8 cellular contexts compared by ENCODE assay signal in the genomic region with DNA sequence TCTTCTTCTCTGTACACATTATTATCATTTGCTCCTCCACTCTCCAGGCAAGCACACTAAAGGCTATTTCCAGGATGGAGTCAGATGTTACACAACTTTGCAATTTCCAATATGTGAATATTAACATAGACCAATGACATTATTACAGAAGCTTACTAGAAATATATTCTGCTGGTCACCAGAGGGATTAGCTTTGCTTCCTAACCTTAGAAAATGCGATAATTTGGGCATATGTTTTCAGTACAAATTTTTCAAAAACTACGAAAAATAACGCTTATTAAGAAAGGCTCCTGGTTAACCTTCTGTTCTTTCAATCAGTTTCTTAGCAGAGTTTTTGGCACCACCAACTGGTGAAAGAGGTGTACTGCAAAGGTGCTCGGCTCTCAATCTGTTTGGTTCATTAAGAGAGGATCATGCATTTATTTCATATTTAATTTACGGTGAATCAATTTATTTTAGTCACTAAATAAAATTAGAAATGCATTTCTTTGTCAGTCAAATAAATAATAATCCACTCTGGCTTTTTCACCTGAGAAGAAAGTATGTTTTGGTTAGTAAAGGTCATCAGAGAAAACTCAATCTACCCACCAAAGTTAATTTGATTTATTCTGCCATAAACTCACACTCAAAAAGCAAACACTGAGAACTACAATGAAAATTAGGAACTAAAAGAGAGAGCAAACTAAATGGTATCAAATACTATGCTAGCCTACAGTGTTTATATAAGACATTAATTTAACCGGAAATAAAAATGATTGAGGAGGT. TPM values are rescaled to one million over a fixed set of nuclear protein-coding genes. Genes with fewer than 3 reads are reported as not detected.
A peak's percentile ranks its signal among the peaks of the same experiment; 100 is the strongest.
DNase-seq lines count a peak whose midpoint lies in the region; ATAC-seq, FAIRE-seq and TF ChIP-seq lines count a peak whose summit lies in the region.

No MANE protein-coding gene starts in this region.

- no peak overlapping the region for H2AFZ ChIP-seq in K562 (ENCODE audit: low read depth, low read length)

- no peaks in the 10 kb centered on the region for H3K9me3 Mint-ChIP-seq in immature natural killer cell

- POLR2A ChIA-PET in K562 (lab: Yijun Ruan, JAX) = no interaction called here

- no peaks in the 10 kb centered on the region for H4K20me1 ChIP-seq in K562 (replicated peaks; ENCODE audit: control insufficient read depth, insufficient read depth, low read length)

- H3K4me3 Mint-ChIP-seq in immature natural killer cell = no peak overlapping the region

- 17% methylated on average over 6 of the region's 6 CpGs for WGBS in K562 (ENCODE audit: insufficient coverage, low coverage, missing lambda C conversion rate)

- DNase-seq in GM13976 (ENCODE audit: low spot score) (peak; percentile 60), NCI-H2029 (lab: John Stamatoyannopoulos, UW) (peak; percentile 4), K562 (ENCODE audit: extremely low read depth in 1 of 4, low spot score in 3 of 4) (peak; percentile 32 to 56 (median 52)), immature natural killer cell (peak; percentile 53 to 60 (median 58))
- DNase-seq in stimulated activated CD4-positive, alpha-beta T cell treated with anti-CD3 and anti-CD28 coated beads, Interleukin-1b, Interleukin-23, amount 100 ng/mL, for 1 hour (ENCODE audit: low read depth in 2 of 2) = peak; percentile 8 to 25

- no peak overlapping the region for H3K9ac ChIP-seq in K562 (ENCODE audit: insufficient read depth in 1 of 2, low read depth in 2 of 2, low read length in 2 of 2)

- H3K4me1 Mint-ChIP-seq in immature natural killer cell = no peaks in the 10 kb centered on the region

- TF ChIP-seq CTCF in 22Rv1 (IDR thresholded peaks at IDR 0.05) = peak; percentile 88
- peak; percentile 84 for TF ChIP-seq CTCF in GM13976 (IDR thresholded peaks at IDR 0.05; ENCODE audit: borderline replicate concordance, control extremely low read depth, extremely low read depth, insufficient read depth, missing control alignments)
- TF ChIP-seq CTCF in K562 (IDR thresholded peaks at IDR 0.05 in 2 of 3, conservative IDR thresholded peaks at IDR 0.05 in 1 of 3; ENCODE audit: insufficient read depth in 2 of 3, low read depth in 1 of 3, low read length in 3 of 3) = peak; percentile 53 to 68 (median 67); a peak in 5 of 6 replicates

- intact Hi-C loops in K562 (cut with micrococcal nuclease) = loop anchor here (2.0 to 10.0 kb wide), 3 partner anchors 140 to 874 kb away; no protein-coding TSS in a partner anchor

- no TSS peak for BruUV-seq in K562 (replicated peaks; lab: Mats Ljungman, UMichigan)

- no peaks in the 10 kb centered on the region for H3K9me1 ChIP-seq in K562 (ENCODE audit: control insufficient read depth, insufficient read depth, low read length)

- no peak overlapping the region for H3K4me2 ChIP-seq in K562 (ENCODE audit: insufficient read depth, low read length)

- TF ChIP-seq EP300 in K562 (IDR thresholded peaks at IDR 0.05; ENCODE audit: low read length) = no peak

- TF ChIP-seq RAD21 in K562 (CRISPR knock-in tag; conservative IDR thresholded peaks at IDR 0.05 in 1 of 2, IDR thresholded peaks at IDR 0.05 in 1 of 2) = peak; percentile 70 to 73

- CTCF ChIA-PET in K562 (lab: Yijun Ruan, JAX; ENCODE audit: low intra/inter-chr PET ratio) = interaction anchor here (0.7 to 1.7 kb wide), 4 partner anchors 135 to 1970 kb away, joined by 3 to 12 read pairs (median 4); no protein-coding TSS in a partner anchor

- no peak overlapping the region for H3K4me3 ChIP-seq in K562

- 0 out of 3 replicates have a peak, but pooled peaks have one; percentile 58 for ATAC-seq in K562
- no peak for ATAC-seq in HG03460 (IDR thresholded peaks at IDR 0.05; ENCODE audit: unreplicated experiment)

- peaks cover 1 to 9% (median 8%) of the 10 kb centered on the region in 3 donors for H3K27me3 Mint-ChIP-seq in immature natural killer cell (ENCODE audit: low read depth in 3 of 3)

- no peaks in the 10 kb centered on the region for H3K9me3 ChIP-seq in K562 (replicated peaks; ENCODE audit: control insufficient read depth, insufficient read depth, low read depth, low read length)

- in situ Hi-C loops in GM13976 (cut with MboI; ENCODE audit: low sequenced_read_pairs, unreplicated experiment) (loop anchor here (10.0 to 25.0 kb wide), 3 partner anchors 490 to 890 kb away; no protein-coding TSS in a partner anchor), K562 (cut with MboI) (loop anchor here (5.0 kb wide), 1 partner anchor 873 kb away; no protein-coding TSS in a partner anchor)

- H3K27me3 ChIP-seq in K562 (ENCODE audit: control insufficient read depth in 2 of 2, insufficient read depth in 2 of 2, low read length in 2 of 2) = no peaks in the 10 kb centered on the region

- TF ChIP-seq POLR2A in K562 (conservative IDR thresholded peaks at IDR 0.05) = no peak

- H3K4me1 ChIP-seq in K562 (replicated peaks in 1 of 2; ENCODE audit: control insufficient read depth in 2 of 2, insufficient read depth in 2 of 2, low read length in 2 of 2) = no peaks in the 10 kb centered on the region

- H3K27ac Mint-ChIP-seq in immature natural killer cell = no peak overlapping the region

- H3K79me2 ChIP-seq in K562 (ENCODE audit: control insufficient read depth, insufficient read depth, low read length) = no peaks in the 10 kb centered on the region

- no peaks in the 10 kb centered on the region for H3K36me3 ChIP-seq in K562 (ENCODE audit: control insufficient read depth, insufficient read depth, low read length)

- peak; percentile 83 for FAIRE-seq in TTC549 (lab: Jason Lieb, UNC)
- peak; percentile 74 for FAIRE-seq in K562 (lab: Jason Lieb, UNC)

- H3K27ac ChIP-seq in 22Rv1 = no peak overlapping the region
- H3K27ac ChIP-seq in K562 (ENCODE audit: extremely low read depth, low read depth, low read length) = no peak overlapping the region

- H3K36me3 Mint-ChIP-seq in immature natural killer cell = peaks cover 0 to 4% (median 0%) of the 10 kb centered on the region in 3 donors

TF ChIP-seq in K562, 482 proteins besides CTCF, POLR2A, EP300 and RAD21 (continues in another document):
- TF ChIP-seq RFX5 (IDR thresholded peaks at IDR 0.05; ENCODE audit: low read depth, low read length) (no peak), ZNF77 (CRISPR knock-in tag; IDR thresholded peaks at IDR 0.05) (no peak), HSF4 (CRISPR knock-in tag; IDR thresholded peaks at IDR 0.05; ENCODE audit: borderline replicate concordance) (no peak), CC2D1A (IDR thresholded peaks at IDR 0.05) (no peak), E2F4 (CRISPR knock-in tag; IDR thresholded peaks at IDR 0.05; ENCODE audit: low read depth) (no peak), ZNF217 (CRISPR knock-in tag; IDR thresholded peaks at IDR 0.05) (no peak), ZNF830 (CRISPR knock-in tag; IDR thresholded peaks at IDR 0.05) (no peak)

RNA-seq across cellular contexts. Expression of gene EFCAB11, which starts 39.2 kb away (rescaled TPM):
- 9.5 and 25.5 TPM in 2 replicates for total RNA-seq in K562 (2011; cell fraction: chromatin; rRNA removed; ENCODE audit: low replicate concordance)
- total RNA-seq in K562 (2011; cell fraction: nucleolus; rRNA removed) = 5.9 and 6.2 TPM in 2 replicates
- total RNA-seq in K562 (2011; cell fraction: nucleoplasm; rRNA removed) = 20.0 and 42.7 TPM in 2 replicates
- total RNA-seq in K562 (2014; rRNA removed) (5.8 and 13.4 TPM in 2 replicates), K562 (2014; rRNA removed; fragmentation: Illumina TruSeq; extraction: Trizol) (21.1 and 21.6 TPM in 2 replicates), K562 (2015; rRNA removed; fragmentation: Illumina TruSeq; extraction: Trizol) (17.4 and 18.7 TPM in 2 replicates), K562 (2021) (14.4 and 18.2 TPM in 2 replicates)
- polyA plus RNA-seq in K562 (2011; rRNA removed) (14.4 and 16.9 TPM in 2 replicates), K562 (2014; fragmentation: Illumina TruSeq; extraction: Trizol) (15.4 and 16.6 TPM in 2 replicates), K562 (2014; fragmentation: Nextera tagmentation; extraction: Ambion mirVana) (10 to 100 TPM; 35.8 to 37.9 TPM), K562 (2014; rRNA removed) (12.7 and 20.6 TPM in 2 replicates), immature natural killer cell (1 to 10 TPM; 3.5 to 6.3 (median 6.1) TPM)
- 1.8 and 8.4 TPM in 2 replicates for polyA plus RNA-seq in K562 (2011; cell fraction: cytosol; rRNA removed)
- polyA plus RNA-seq in K562 (2011; cell fraction: nucleus; rRNA removed) = 4.9 and 5.5 TPM in 2 replicates
- 16.1 and 18.6 TPM in 2 replicates for polyA plus RNA-seq in K562 (2012)
- polyA minus RNA-seq in K562 (2011; rRNA and poly(A)+ RNA removed) = 10.7 and 14.7 TPM in 2 replicates
- 1.8 and 3.0 TPM in 2 replicates for polyA minus RNA-seq in K562 (2011; cell fraction: cytosol; rRNA and poly(A)+ RNA removed)
- 5.7 and 9.4 TPM in 2 replicates for polyA minus RNA-seq in K562 (2011; cell fraction: nucleus; rRNA and poly(A)+ RNA removed)

RNA-seq across cellular contexts. Expression of gene TDP1, which starts 40.4 kb away (rescaled TPM):
- 51.0 and 52.2 TPM in 2 replicates for total RNA-seq in K562 (2011; cell fraction: chromatin; rRNA removed; ENCODE audit: low replicate concordance)
- 29.0 and 37.0 TPM in 2 replicates for total RNA-seq in K562 (2011; cell fraction: nucleolus; rRNA removed)
- total RNA-seq in K562 (2011; cell fraction: nucleoplasm; rRNA removed) = 42.4 and 42.8 TPM in 2 replicates
- total RNA-seq in K562 (2014; rRNA removed) (21.4 and 26.9 TPM in 2 replicates), K562 (2014; rRNA removed; fragmentation: Illumina TruSeq; extraction: Trizol) (33.8 and 37.5 TPM in 2 replicates), K562 (2015; rRNA removed; fragmentation: Illumina TruSeq; extraction: Trizol) (32.7 and 33.9 TPM in 2 replicates), K562 (2021) (31.5 and 32.9 TPM in 2 replicates)
- polyA plus RNA-seq in K562 (2011; rRNA removed) (30.2 and 39.9 TPM in 2 replicates), K562 (2014; fragmentation: Illumina TruSeq; extraction: Trizol) (26.7 and 32.3 TPM in 2 replicates), K562 (2014; fragmentation: Nextera tagmentation; extraction: Ambion mirVana) (10 to 100 TPM; 29.1 to 41.6 TPM), K562 (2014; rRNA removed) (23.2 and 27.2 TPM in 2 replicates), immature natural killer cell (10 to 100 TPM; 25.8 to 31.4 (median 27.0) TPM)
- 24.4 and 26.4 TPM in 2 replicates for polyA plus RNA-seq in K562 (2011; cell fraction: cytosol; rRNA removed)
- 27.7 and 29.7 TPM in 2 replicates for polyA plus RNA-seq in K562 (2011; cell fraction: nucleus; rRNA removed)
- 19.4 and 19.7 TPM in 2 replicates for polyA plus RNA-seq in K562 (2012)
- 40.4 and 52.4 TPM in 2 replicates for polyA minus RNA-seq in K562 (2011; rRNA and poly(A)+ RNA removed)
- 14.1 and 21.1 TPM in 2 replicates for polyA minus RNA-seq in K562 (2011; cell fraction: cytosol; rRNA and poly(A)+ RNA removed)
- polyA minus RNA-seq in K562 (2011; cell fraction: nucleus; rRNA and poly(A)+ RNA removed) = 23.4 and 44.0 TPM in 2 replicates

Comparison
In these comparisons a context has a peak if more than half of its experiments do, and no peak if none do; other contexts are left out.
1. DNase-seq: peak in every context shown above with its lines; median percentile 60 in GM13976; 58 in immature natural killer cell; 52 in K562; 16 in stimulated activated CD4-positive, alpha-beta T cell treated with anti-CD3 and anti-CD28 coated beads, Interleukin-1b, Interleukin-23, amount 100 ng/mL, for 1 hour; 4 in NCI-H2029.